ENCODE assay signal across 27 cellular contexts in the genomic region with DNA sequence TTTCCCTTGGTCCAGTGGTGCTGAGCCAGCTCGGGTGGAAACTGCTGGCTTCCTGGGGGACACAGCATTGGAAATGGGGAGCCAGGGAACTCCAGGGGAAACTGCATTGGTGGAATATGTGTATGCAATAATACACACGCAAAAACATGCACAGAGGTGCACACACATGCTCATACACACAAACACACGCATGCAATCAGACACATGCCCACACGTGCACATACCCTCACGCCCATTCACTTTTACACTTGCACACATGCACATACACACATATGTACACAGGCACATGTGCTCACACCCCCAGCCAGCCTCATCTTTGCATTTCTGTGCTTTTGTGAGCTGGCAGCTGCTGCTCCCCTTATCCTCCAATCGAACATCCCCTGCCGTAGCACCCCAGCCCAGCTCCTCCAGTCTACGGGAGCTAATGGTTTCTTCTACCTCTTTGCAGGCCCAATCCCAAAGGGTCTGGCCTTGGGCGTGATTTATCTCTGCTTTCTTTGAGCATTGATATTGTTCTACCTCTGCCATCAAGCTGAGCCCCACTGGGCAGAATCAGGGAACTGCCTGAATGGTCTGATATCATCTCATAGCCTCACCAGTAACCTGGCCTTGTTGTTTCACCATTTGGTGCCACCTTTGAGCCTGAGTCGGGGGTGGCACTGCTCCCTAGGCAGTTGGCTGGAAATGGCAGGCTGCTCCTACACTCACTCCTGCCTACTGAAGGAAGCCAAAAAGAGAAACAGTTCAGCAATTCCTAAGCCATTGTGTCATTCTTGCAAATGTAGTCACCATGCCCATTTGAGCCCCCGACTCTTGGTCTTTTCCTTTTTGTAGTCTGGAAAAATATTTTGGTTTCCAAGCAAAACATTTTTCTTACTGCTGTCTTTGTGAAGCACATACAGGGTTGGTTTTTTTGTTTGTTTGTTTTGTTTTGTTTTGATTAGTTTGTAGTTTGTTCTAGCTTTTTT.
DNase-seq lines count a peak whose midpoint lies in the region; ATAC-seq and TF ChIP-seq lines count a peak whose summit lies in the region.
"Had no signal": no experiment of that assay in that cellular context is flagged by ENCODE, and none has a peak within 500 bp of the region (broad histone marks: within the 10 kb centered on the region; RNA-seq: fewer than 3 reads in every experiment).

No MANE protein-coding gene starts in this region.

- H2AFZ ChIP-seq in SK-N-SH (ENCODE audit: low read depth), result no peak overlapping the region

- no peaks in the 10 kb centered on the region for H3F3A ChIP-seq in SK-N-SH (replicated peaks; ENCODE audit: insufficient read depth)

- H3K27me3 ChIP-seq in SK-N-SH (ENCODE audit: insufficient read depth), result no peaks in the 10 kb centered on the region

- H4K20me1 ChIP-seq in SK-N-SH (ENCODE audit: insufficient read depth), result no peaks in the 10 kb centered on the region

- H3K4me3 Mint-ChIP-seq in neural crest cell, result no peak overlapping the region
- H3K4me3 Mint-ChIP-seq: HFFc6, natural killer cell had no signal

- no peak for TF ChIP-seq RAD21 in SK-N-SH (IDR thresholded peaks at IDR 0.05; ENCODE audit: low read length)

- WGBS in SK-N-SH (ENCODE audit: low lambda C conversion rate), result 49% methylated on average over 11 of the region's 11 CpGs

- CTCF ChIA-PET in SK-N-SH (lab: Yijun Ruan, JAX), result no interaction called here

- H3K4me1 ChIP-seq in SK-N-SH (ENCODE audit: control insufficient read depth in 1 of 2, insufficient read depth in 2 of 2, low read depth in 1 of 2, low read length in 1 of 2), result no peaks in the 10 kb centered on the region; a peak in 1 of 4 replicates
- H3K4me1 ChIP-seq: colonic mucosa, lower lobe of right lung had no signal

- no peak for ATAC-seq in GM21528 (IDR thresholded peaks at IDR 0.05; ENCODE audit: low FRiP score, unreplicated experiment)
- ATAC-seq: activated CD4-positive, CD25-positive, alpha-beta regulatory T cell treated with anti-CD3 and anti-CD28 coated beads, Interleukin-2, amount 50 U/mL, for 24 hours; lower lobe of right lung; natural killer cell; PC-3 had no signal

- no peaks in the 10 kb centered on the region for H3K9me3 ChIP-seq in SK-N-SH
- H3K9me3 ChIP-seq: colonic mucosa, lower lobe of right lung had no signal

- H3K27ac ChIP-seq in SK-N-SH (ENCODE audit: low read depth in 2 of 2, low read length in 1 of 2), result peak overlapping the region in 1 of 2 experiments; percentile 56; a peak in 2 of 4 replicates
- H3K27ac ChIP-seq: colonic mucosa, epithelial cell of prostate, lower lobe of right lung had no signal

- no peaks in the 10 kb centered on the region for H3K36me3 ChIP-seq in SK-N-SH (replicated peaks in 1 of 2; ENCODE audit: control insufficient read depth in 1 of 2, insufficient read depth in 2 of 2, low read length in 1 of 2)
- H3K36me3 ChIP-seq: colonic mucosa, lower lobe of right lung had no signal

- H3K9ac ChIP-seq in SK-N-SH, result no peak overlapping the region

- H3K79me2 ChIP-seq in SK-N-SH (ENCODE audit: insufficient read depth), result no peaks in the 10 kb centered on the region

- H3K27ac Mint-ChIP-seq in neural crest cell (ENCODE audit: unreplicated experiment), result peak overlapping the region; percentile 84
- H3K27ac Mint-ChIP-seq: HFFc6, natural killer cell, progenitor cell of endocrine pancreas had no signal

- no peaks in the 10 kb centered on the region for H3K27me3 Mint-ChIP-seq in neural crest cell (ENCODE audit: low read depth)
- H3K27me3 Mint-ChIP-seq: progenitor cell of endocrine pancreas had no signal

- H3K4me1 Mint-ChIP-seq in neural crest cell, result no peaks in the 10 kb centered on the region

- no peak overlapping the region for H3K4me3 ChIP-seq in SK-N-SH (ENCODE audit: low read depth in 2 of 2, low read length in 1 of 2)
- H3K4me3 ChIP-seq: colonic mucosa, lower lobe of right lung, smooth muscle cell had no signal

- no peaks in the 10 kb centered on the region for H3K9me2 ChIP-seq in SK-N-SH

- DNase-seq in GM03348 (ENCODE audit: low spot score), result peak; percentile 33
- DNase-seq in SK-N-SH, result no peak
- DNase-seq in fibroblast of gingiva (ENCODE audit: low read depth), result peak; percentile 2
- DNase-seq in neural crest cell (ENCODE audit: low read depth, low spot score), result no peak
- DNase-seq in NCI-H82 (lab: John Stamatoyannopoulos, UW), result no peak
- no peak for DNase-seq in GF-D8 (lab: John Stamatoyannopoulos, UW)
- no peak for DNase-seq in NOMO-1 (lab: John Stamatoyannopoulos, UW; ENCODE audit: unreplicated experiment in 2 of 2)
- DNase-seq: activated gamma-delta T cell treated with Interleukin-2 at 50 U/mL for 16 hours; AML-193; anterior cingulate cortex; colonic mucosa; COR-L47; glutamatergic neuron; HFFc6; Karpas-422; lower lobe of right lung; natural killer cell; NCI-H1417; NCI-H526 treated with DMSO at 0.1 percent for 48 hours; PC-3; stimulated activated CD8-positive, alpha-beta memory T cell treated with anti-CD3 and anti-CD28 coated beads, Interleukin-4, amount 100 ng/mL, for 48 hours; substantia nigra had no signal

- TF ChIP-seq CTCF in SK-N-SH (IDR thresholded peaks at IDR 0.05) (no peak), neural crest cell (conservative IDR thresholded peaks at IDR 0.05) (no peak)

- no peaks in the 10 kb centered on the region for H3K36me3 Mint-ChIP-seq in neural crest cell (ENCODE audit: low read depth)
- H3K36me3 Mint-ChIP-seq: natural killer cell had no signal

- H3K4me2 ChIP-seq in SK-N-SH, result 0 out of 2 replicates have a peak overlapping the region, but pooled peaks have one; percentile 17
- H3K4me2 ChIP-seq: smooth muscle cell had no signal

- TF ChIP-seq EP300 in SK-N-SH (IDR thresholded peaks at IDR 0.05; ENCODE audit: borderline replicate concordance in 1 of 2, low read depth in 1 of 2, low read length in 1 of 2), result no peak

- POLR2A ChIA-PET in SK-N-SH (lab: Yijun Ruan, JAX), result no interaction called here

- H3K9me3 Mint-ChIP-seq in neural crest cell, result no peaks in the 10 kb centered on the region
- H3K9me3 Mint-ChIP-seq: HFFc6, natural killer cell had no signal

TF ChIP-seq in SK-N-SH, 30 proteins besides CTCF, POLR2A, EP300 and RAD21:
- TF ChIP-seq NRF1 (IDR thresholded peaks at IDR 0.05; ENCODE audit: low read depth, low read length), result no peak
- peak; percentile 25; the same call in 1 of the 2 replicates for TF ChIP-seq FOSL2 (IDR thresholded peaks at IDR 0.05; ENCODE audit: borderline replicate concordance, low read depth)

Comparison
In these comparisons a context has a peak if more than half of its experiments do, and no peak if none do; other contexts are left out.
1. DNase-seq: peak in GM03348 (single experiment) and fibroblast of gingiva (single experiment); none in SK-N-SH (single experiment), neural crest cell (single experiment), NCI-H82 (single experiment), GF-D8 (single experiment) and NOMO-1 (0 of 2).